ENCODE assay signal across 9 cellular contexts in the genomic region with DNA sequence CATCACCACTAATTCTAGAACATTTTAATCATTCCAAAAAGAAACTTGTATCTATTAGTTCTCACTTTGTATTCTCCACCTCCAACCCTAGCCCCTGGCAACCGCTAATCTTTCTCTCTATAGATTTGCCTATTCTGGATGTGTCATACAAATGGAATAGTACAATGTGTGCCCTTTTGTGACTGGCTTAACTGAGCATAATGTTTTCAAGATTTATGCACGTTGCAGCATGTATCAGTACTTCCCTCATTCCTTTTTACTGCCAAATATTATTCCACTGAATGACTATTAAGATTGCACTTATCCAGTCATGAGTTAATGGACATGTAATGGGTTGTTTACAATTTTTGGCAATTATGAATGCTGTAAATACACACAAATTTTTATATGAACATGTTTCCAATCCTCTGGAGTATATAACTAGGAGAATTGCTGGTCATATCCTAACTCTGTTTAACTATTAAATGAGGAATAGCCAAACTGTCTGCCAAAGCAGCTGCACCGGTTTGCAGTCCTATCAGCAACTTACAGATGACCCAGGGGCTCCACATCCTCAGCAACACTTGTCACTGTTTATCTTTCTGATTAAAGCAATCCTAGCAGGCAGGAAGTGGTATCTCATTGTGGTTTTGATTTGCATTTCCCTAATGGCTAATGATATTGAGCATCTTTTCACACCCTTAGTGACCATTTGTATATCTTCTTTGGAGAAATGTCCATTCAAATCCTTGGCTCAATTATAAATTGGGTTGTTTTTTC.
DNase-seq lines count a peak whose midpoint lies in the region; ATAC-seq and TF ChIP-seq lines count a peak whose summit lies in the region.
"Had no signal": no experiment of that assay in that cellular context is flagged by ENCODE, and none has a peak within 500 bp of the region (broad histone marks: within the 10 kb centered on the region; RNA-seq: fewer than 3 reads in every experiment).

No MANE protein-coding gene starts in this region.

- no peak overlapping the region for H3K4me3 ChIP-seq in epithelial cell of esophagus (ENCODE audit: low read length)

- no peak for TF ChIP-seq CTCF in epithelial cell of esophagus (IDR thresholded peaks at IDR 0.05; ENCODE audit: insufficient read depth, low read depth, low read length, missing control alignments)

- DNase-seq in epithelial cell of esophagus (ENCODE audit: low read depth) (peak; percentile 54), hippocampal formation (lab: John Stamatoyannopoulos, UW) (no peak), Ammon's horn (ENCODE audit: low spot score) (no peak), iPS-NIHi11 (ENCODE audit: low spot score) (no peak), KG1 (lab: John Stamatoyannopoulos, UW) (no peak)
- DNase-seq: NCI-H1092 had no signal

- peak; percentile 78 for ATAC-seq in GM18520 (IDR thresholded peaks at IDR 0.05; ENCODE audit: unreplicated experiment)
- peak; percentile 99 for ATAC-seq in GM21619 (IDR thresholded peaks at IDR 0.05; ENCODE audit: unreplicated experiment)
- peak; percentile 86 for ATAC-seq in HG03565 (IDR thresholded peaks at IDR 0.05; ENCODE audit: unreplicated experiment)
